In the genomic region with DNA sequence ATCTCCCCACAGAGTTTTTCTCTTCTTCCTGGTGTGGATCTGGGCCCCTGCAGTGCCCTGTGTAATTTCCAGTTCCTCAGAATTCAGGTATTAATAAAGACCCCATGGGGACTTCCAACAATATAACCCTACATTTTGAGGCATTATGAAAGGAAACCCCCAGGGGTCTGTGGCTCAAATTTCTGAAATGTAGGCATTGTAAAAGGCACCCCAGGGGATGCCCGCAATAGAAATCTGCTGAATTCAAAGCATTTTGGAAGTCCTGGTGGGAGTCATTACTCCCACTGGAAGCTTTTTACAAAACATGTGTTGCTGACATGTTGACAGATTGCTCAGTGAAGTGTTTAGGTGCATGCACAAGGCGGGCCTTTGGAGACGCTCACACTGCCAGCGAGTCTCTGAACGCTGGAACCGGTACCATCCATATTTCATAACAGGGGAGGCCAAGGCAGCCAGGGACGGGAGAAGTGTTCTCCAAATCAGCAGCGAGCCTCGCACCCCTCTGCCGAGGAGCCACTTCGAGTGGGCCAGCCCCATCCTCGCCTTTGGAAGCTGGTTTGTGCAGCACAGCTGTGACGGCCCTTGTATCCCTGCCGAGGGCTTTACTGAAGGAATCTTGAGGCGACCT, we compare ENCODE assay signal across 10 cellular contexts.
DNase-seq lines count a peak whose midpoint lies in the region; ATAC-seq, FAIRE-seq and TF ChIP-seq lines count a peak whose summit lies in the region.
"Had no signal": no experiment of that assay in that cellular context is flagged by ENCODE, and none has a peak within 500 bp of the region (broad histone marks: within the 10 kb centered on the region; RNA-seq: fewer than 3 reads in every experiment).

No MANE protein-coding gene starts in this region.

- H3K4me3 ChIP-seq in HUES48 (ENCODE audit: low read depth, low read length): peak overlapping the region; percentile 41
- H3K4me3 ChIP-seq in astrocyte (ENCODE audit: insufficient read depth, low read depth, low read length): no peak overlapping the region
- peak overlapping the region; percentile 48 for H3K4me3 ChIP-seq in iPS-18a (ENCODE audit: low read length)
- no peak overlapping the region for H3K4me3 ChIP-seq in gastrocnemius medialis

- H3K27ac ChIP-seq in HUES48 (ENCODE audit: low read depth, low read length) (peak overlapping the region; percentile 94), astrocyte (ENCODE audit: low read depth, low read length) (no peak overlapping the region), iPS-18a (ENCODE audit: low read length) (peak overlapping the region; percentile 82), gastrocnemius medialis (no peak overlapping the region)

- H3K27me3 Mint-ChIP-seq in astrocyte (ENCODE audit: low read depth, unreplicated experiment): peaks cover 2% of the 10 kb centered on the region

- H3K27ac Mint-ChIP-seq in astrocyte (ENCODE audit: unreplicated experiment): no peak overlapping the region

- H3K36me3 ChIP-seq in HUES48 (ENCODE audit: control insufficient read depth, insufficient read depth, low read length) (no peaks in the 10 kb centered on the region), astrocyte (ENCODE audit: insufficient read depth, low read length) (no peaks in the 10 kb centered on the region), iPS-18a (ENCODE audit: control insufficient read depth, low read depth, low read length) (no peaks in the 10 kb centered on the region), gastrocnemius medialis (no peaks in the 10 kb centered on the region)

- H3K4me3 Mint-ChIP-seq in astrocyte (ENCODE audit: unreplicated experiment): peak overlapping the region; percentile 20

- TF ChIP-seq CTCF in astrocyte (IDR thresholded peaks at IDR 0.05; ENCODE audit: insufficient read depth, low read depth, low read length) (no peak), gastrocnemius medialis (IDR thresholded peaks at IDR 0.05 in 4 of 5, conservative IDR thresholded peaks at IDR 0.05 in 1 of 5) (no peak)

- H4K20me1 ChIP-seq in astrocyte (ENCODE audit: insufficient read depth, low read length): no peaks in the 10 kb centered on the region

- H3K4me1 ChIP-seq in HUES48 (ENCODE audit: control insufficient read depth, insufficient read depth, low read length) (peaks cover 77% of the 10 kb centered on the region), astrocyte (ENCODE audit: insufficient read depth, low read length) (peaks cover 35% of the 10 kb centered on the region), iPS-18a (ENCODE audit: control insufficient read depth, low read depth, low read length) (peaks cover 77% of the 10 kb centered on the region), gastrocnemius medialis (peaks cover 31 to 35% of the 10 kb centered on the region in 2 donors)

- ATAC-seq in gastrocnemius medialis (peak; percentile 56 to 64), HG03135 (IDR thresholded peaks at IDR 0.05; ENCODE audit: unreplicated experiment) (no peak), GM19467 (IDR thresholded peaks at IDR 0.05; ENCODE audit: unreplicated experiment) (no peak), HG02938 (IDR thresholded peaks at IDR 0.05; ENCODE audit: unreplicated experiment) (no peak)

- no peak for TF ChIP-seq POLR2A in gastrocnemius medialis (IDR thresholded peaks at IDR 0.05)

- H3K4me1 Mint-ChIP-seq in astrocyte (ENCODE audit: low read depth, unreplicated experiment): peaks cover 22% of the 10 kb centered on the region

- H3K79me2 ChIP-seq in astrocyte (ENCODE audit: insufficient read depth, low read length): no peaks in the 10 kb centered on the region

- FAIRE-seq in astrocyte (lab: Jason Lieb, UNC): no peak

- H3K27me3 ChIP-seq in HUES48 (ENCODE audit: control insufficient read depth, insufficient read depth, low read length) (no peaks in the 10 kb centered on the region), astrocyte (ENCODE audit: insufficient read depth, low read length) (no peaks in the 10 kb centered on the region), iPS-18a (ENCODE audit: control insufficient read depth, insufficient read depth, low read length) (no peaks in the 10 kb centered on the region), gastrocnemius medialis (no peaks in the 10 kb centered on the region)

- H2AFZ ChIP-seq in astrocyte (ENCODE audit: low read depth, low read length): peak overlapping the region; percentile 8

- H3K9ac ChIP-seq in HUES48 (ENCODE audit: low read depth, low read length): 0 out of 2 replicates have a peak overlapping the region, but pooled peaks have one; percentile 1
- no peak overlapping the region for H3K9ac ChIP-seq in astrocyte (ENCODE audit: low read length)
- peak overlapping the region; percentile 62 for H3K9ac ChIP-seq in iPS-18a (ENCODE audit: low read length)

- H3K9me3 ChIP-seq in HUES48 (ENCODE audit: control insufficient read depth, insufficient read depth, low read length) (no peaks in the 10 kb centered on the region), astrocyte (ENCODE audit: insufficient read depth, low read depth, low read length) (no peaks in the 10 kb centered on the region), iPS-18a (ENCODE audit: control insufficient read depth, low read depth, low read length) (no peaks in the 10 kb centered on the region), gastrocnemius medialis (no peaks in the 10 kb centered on the region)

- peak; percentile 29 for DNase-seq in astrocyte (ENCODE audit: low read depth)
- peak; percentile 25 to 62 for DNase-seq in gastrocnemius medialis
- no peak for DNase-seq in SKM-1 treated with dmso at 0.1 percent for 144 hours (lab: John Stamatoyannopoulos, UW; ENCODE audit: unreplicated experiment)
- DNase-seq: effector CD8-positive, alpha-beta T cell; MV-4-11 had no signal

- H3K4me2 ChIP-seq in astrocyte (ENCODE audit: low read length): peak overlapping the region; percentile 13

- no peaks in the 10 kb centered on the region for H3K36me3 Mint-ChIP-seq in astrocyte (ENCODE audit: low read depth, unreplicated experiment)

- H3K9me3 Mint-ChIP-seq in astrocyte (ENCODE audit: unreplicated experiment): no peaks in the 10 kb centered on the region

- intact Hi-C loops in gastrocnemius medialis (cut with DNase I; ENCODE audit: low total_unique reads): loop anchor here (1.0 kb wide), 1 partner anchor 174 kb away; no protein-coding TSS in a partner anchor

- in situ Hi-C loops in gastrocnemius medialis (cut with MboI; ENCODE audit: low sequenced_read_pairs in 4 of 4): no loop called here

Comparison
In these comparisons a context has a peak if more than half of its experiments do, and no peak if none do; other contexts are left out.
1. H3K27ac ChIP-seq: peak in HUES48 (single experiment) and iPS-18a (single experiment); none in astrocyte (single experiment) and gastrocnemius medialis (0 of 4).
2. H3K4me3 ChIP-seq: peak in HUES48 (single experiment) and iPS-18a (single experiment); none in astrocyte (single experiment) and gastrocnemius medialis (0 of 4).
3. ATAC-seq: peak in gastrocnemius medialis (2 of 2); none in HG03135 (single experiment), GM19467 (single experiment) and HG02938 (single experiment).